19 cellular contexts compared by ENCODE assay signal in genomic region chr22:50702261-50702671, GRCh38. TPM values are rescaled to one million over a fixed set of nuclear protein-coding genes. Genes with fewer than 3 reads are reported as not detected.
A peak's percentile ranks its signal among the peaks of the same experiment; 100 is the strongest.
DNase-seq lines count a peak whose midpoint lies in the region; ATAC-seq and TF ChIP-seq lines count a peak whose summit lies in the region.
"Had no signal": no experiment of that assay in that cellular context is flagged by ENCODE, and none has a peak within 500 bp of the region (broad histone marks: within the 10 kb centered on the region; RNA-seq: fewer than 3 reads in every experiment).

No MANE protein-coding gene starts in this region.

- H3K27ac ChIP-seq in CD4-positive, alpha-beta memory T cell (ENCODE audit: low read depth, low read length) = no peak overlapping the region
- no peak overlapping the region for H3K27ac ChIP-seq in lower lobe of right lung
- H3K27ac ChIP-seq: BLaER1, testis had no signal

- no peaks in the 10 kb centered on the region for H3K27me3 Mint-ChIP-seq in CD4-positive, alpha-beta memory T cell
- H3K27me3 Mint-ChIP-seq in activated CD8-positive, alpha-beta T cell treated with anti-CD3 and anti-CD28 coated beads, Interleukin-2, amount 10 ng/mL, durations not matched to agents 7 days and 5 days (ENCODE audit: low read depth) = no peaks in the 10 kb centered on the region

- H3K9me3 ChIP-seq in CD4-positive, alpha-beta memory T cell (ENCODE audit: control insufficient read depth in 1 of 2, low read length in 2 of 2) = no peaks in the 10 kb centered on the region
- no peaks in the 10 kb centered on the region for H3K9me3 ChIP-seq in lower lobe of right lung
- H3K9me3 ChIP-seq: BLaER1, testis had no signal

- H3K4me1 Mint-ChIP-seq in CD4-positive, alpha-beta memory T cell = peaks cover 9 to 23% (median 11%) of the 10 kb centered on the region in 4 donors
- peaks cover 13% of the 10 kb centered on the region for H3K4me1 Mint-ChIP-seq in activated CD8-positive, alpha-beta T cell treated with anti-CD3 and anti-CD28 coated beads, Interleukin-2, amount 10 ng/mL, durations not matched to agents 7 days and 5 days (ENCODE audit: low read depth)
- H3K4me1 Mint-ChIP-seq: activated B cell treated with CpG ODN at 0.5 μM for 24 hours had no signal

- peaks cover 11% of the 10 kb centered on the region for H3K4me1 ChIP-seq in CD4-positive, alpha-beta memory T cell (ENCODE audit: insufficient read depth, low read length)
- peaks cover 28% of the 10 kb centered on the region for H3K4me1 ChIP-seq in lower lobe of right lung
- H3K4me1 ChIP-seq: BLaER1, testis had no signal

- H3K36me3 ChIP-seq in CD4-positive, alpha-beta memory T cell (ENCODE audit: insufficient read depth, low read length) = no peaks in the 10 kb centered on the region
- H3K36me3 ChIP-seq in lower lobe of right lung = peaks cover 14% of the 10 kb centered on the region

- CTCF ChIA-PET in CD4-positive, alpha-beta memory T cell (lab: Charles Lee; ENCODE audit: partially characterized antibody) = no interaction called here
- CTCF ChIA-PET in activated CD8-positive, alpha-beta T cell treated with anti-CD3 and anti-CD28 coated beads, Interleukin-2, amount 10 ng/mL, durations not matched to agents 7 days and 5 days (lab: Charles Lee) = interaction anchor here (0.7 to 1.0 kb wide), 2 partner anchors 8 to 11 kb away, joined by 3 to 5 read pairs; no protein-coding TSS in a partner anchor

- in situ Hi-C loops in G401 (cut with HindIII; ENCODE audit: low sequenced_read_pairs) = no loop called here

- no peak for TF ChIP-seq CTCF in lower lobe of right lung (IDR thresholded peaks at IDR 0.05)

- ATAC-seq in activated CD8-positive, alpha-beta T cell treated with anti-CD3 and anti-CD28 coated beads, Interleukin-2, amount 10 ng/mL, durations not matched to agents 7 days and 5 days = peak; percentile 72
- no peak for ATAC-seq in lower lobe of right lung
- no peak for ATAC-seq in HG02840 (IDR thresholded peaks at IDR 0.05; ENCODE audit: low FRiP score, unreplicated experiment)
- ATAC-seq: Panc1, right cardiac atrium had no signal

- DNase-seq in CD4-positive, alpha-beta memory T cell = peak in 1 of 5 donors; percentile 6
- peak; percentile 35 for DNase-seq in G401 (ENCODE audit: low spot score)
- peak; percentile 27 for DNase-seq in activated CD8-positive, alpha-beta T cell treated with anti-CD3 and anti-CD28 coated beads, Interleukin-2, amount 10 ng/mL, durations not matched to agents 7 days and 5 days
- DNase-seq in lower lobe of right lung = peak; percentile 30
- DNase-seq in occipital lobe (lab: John Stamatoyannopoulos, UW) = no peak
- no peak for DNase-seq in GF-D8 (lab: John Stamatoyannopoulos, UW)
- DNase-seq: activated B cell treated with CpG ODN at 0.5 μM for 24 hours; activated T-cell treated with anti-CD3 and anti-CD28 coated beads for 4 hours; mammary epithelial cell; NCI-H2081; NCI-H526; stimulated activated CD4-positive, alpha-beta T cell treated with anti-CD3 and anti-CD28 coated beads, Interleukin-2, amount 100 ng/mL, for 24 hours; testis had no signal

- H3K9me3 Mint-ChIP-seq in CD4-positive, alpha-beta memory T cell = no peaks in the 10 kb centered on the region
- no peaks in the 10 kb centered on the region for H3K9me3 Mint-ChIP-seq in activated CD8-positive, alpha-beta T cell treated with anti-CD3 and anti-CD28 coated beads, Interleukin-2, amount 10 ng/mL, durations not matched to agents 7 days and 5 days (ENCODE audit: insufficient read depth)
- H3K9me3 Mint-ChIP-seq: activated B cell treated with CpG ODN at 0.5 μM for 24 hours had no signal

- H3K27ac Mint-ChIP-seq in CD4-positive, alpha-beta memory T cell = peak overlapping the region in 6 of 7 donors; percentile 21 to 80 (median 26)
- H3K27ac Mint-ChIP-seq in activated CD8-positive, alpha-beta T cell treated with anti-CD3 and anti-CD28 coated beads, Interleukin-2, amount 10 ng/mL, durations not matched to agents 7 days and 5 days = peak overlapping the region; percentile 40
- H3K27ac Mint-ChIP-seq: activated B cell treated with CpG ODN at 0.5 μM for 24 hours had no signal

- intact Hi-C loops in CD4-positive, alpha-beta memory T cell (cut with micrococcal nuclease) = no loop called here
- intact Hi-C loops in lower lobe of right lung (cut with DNase I) = no loop called here

- no peaks in the 10 kb centered on the region for H3K36me3 Mint-ChIP-seq in CD4-positive, alpha-beta memory T cell
- H3K36me3 Mint-ChIP-seq in activated CD8-positive, alpha-beta T cell treated with anti-CD3 and anti-CD28 coated beads, Interleukin-2, amount 10 ng/mL, durations not matched to agents 7 days and 5 days (ENCODE audit: low read depth) = no peaks in the 10 kb centered on the region

- POLR2A ChIA-PET in CD4-positive, alpha-beta memory T cell (lab: Charles Lee; ENCODE audit: partially characterized antibody) = no interaction called here
- POLR2A ChIA-PET in activated CD8-positive, alpha-beta T cell treated with anti-CD3 and anti-CD28 coated beads, Interleukin-2, amount 10 ng/mL, durations not matched to agents 7 days and 5 days (lab: Charles Lee) = no interaction called here

- peak overlapping the region in 1 of 8 donors; percentile 52 for H3K4me3 Mint-ChIP-seq in CD4-positive, alpha-beta memory T cell
- H3K4me3 Mint-ChIP-seq in activated CD8-positive, alpha-beta T cell treated with anti-CD3 and anti-CD28 coated beads, Interleukin-2, amount 10 ng/mL, durations not matched to agents 7 days and 5 days = no peak overlapping the region
- H3K4me3 Mint-ChIP-seq: activated B cell treated with CpG ODN at 0.5 μM for 24 hours had no signal

- H3K4me3 ChIP-seq in CD4-positive, alpha-beta memory T cell (ENCODE audit: low read length in 2 of 2) = no peak overlapping the region
- no peak overlapping the region for H3K4me3 ChIP-seq in lower lobe of right lung
- H3K4me3 ChIP-seq: BLaER1, testis had no signal

- no peaks in the 10 kb centered on the region for H3K27me3 ChIP-seq in CD4-positive, alpha-beta memory T cell (ENCODE audit: insufficient read depth, low read length)
- no peaks in the 10 kb centered on the region for H3K27me3 ChIP-seq in lower lobe of right lung (ENCODE audit: low read depth)
- H3K27me3 ChIP-seq: BLaER1, testis had no signal

RNA-seq across cellular contexts. Expression of gene SHANK3, which starts 29.6 kb away (rescaled TPM):
- total RNA-seq in CD4-positive, alpha-beta memory T cell = not detected
- polyA plus RNA-seq in CD4-positive, alpha-beta memory T cell = not detected
- 3.6 and 5.0 TPM in 2 replicates for total RNA-seq in G401 (2014; rRNA removed; shearing (Covaris generic))
- under 1 TPM in 1 of 2 experiments, not detected in 1; 0.05 TPM for total RNA-seq in activated CD8-positive, alpha-beta T cell treated with anti-CD3 and anti-CD28 coated beads, Interleukin-2, amount 10 ng/mL, durations not matched to agents 7 days and 5 days
- 50.6 TPM for total RNA-seq in lower lobe of right lung
- 6.2 TPM for total RNA-seq in occipital lobe
- total RNA-seq: activated B cell treated with CpG ODN at 0.5 μM for 24 hours had no signal

RNA-seq across cellular contexts. Expression of gene ACR, which starts 35.7 kb away (rescaled TPM):
- not detected for total RNA-seq in CD4-positive, alpha-beta memory T cell
- not detected for polyA plus RNA-seq in CD4-positive, alpha-beta memory T cell
- total RNA-seq in G401 (2014; rRNA removed; shearing (Covaris generic)) = not detected in 2 replicates
- total RNA-seq in activated CD8-positive, alpha-beta T cell treated with anti-CD3 and anti-CD28 coated beads, Interleukin-2, amount 10 ng/mL, durations not matched to agents 7 days and 5 days = not detected
- 0.62 TPM for total RNA-seq in lower lobe of right lung
- total RNA-seq in occipital lobe = not detected
- total RNA-seq: activated B cell treated with CpG ODN at 0.5 μM for 24 hours, mammary epithelial cell had no signal
- polyA plus RNA-seq: aorta, mammary epithelial cell, neural cell had no signal

Comparison
In these comparisons a context has a peak if more than half of its experiments do, and no peak if none do; other contexts are left out.
1. DNase-seq: peak in G401 (single experiment), activated CD8-positive, alpha-beta T cell treated with anti-CD3 and anti-CD28 coated beads, Interleukin-2, amount 10 ng/mL, durations not matched to agents 7 days and 5 days (single experiment) and lower lobe of right lung (single experiment); none in occipital lobe (single experiment) and GF-D8 (single experiment).